ENCODE assay signal across 9 cellular contexts in the genomic region with DNA sequence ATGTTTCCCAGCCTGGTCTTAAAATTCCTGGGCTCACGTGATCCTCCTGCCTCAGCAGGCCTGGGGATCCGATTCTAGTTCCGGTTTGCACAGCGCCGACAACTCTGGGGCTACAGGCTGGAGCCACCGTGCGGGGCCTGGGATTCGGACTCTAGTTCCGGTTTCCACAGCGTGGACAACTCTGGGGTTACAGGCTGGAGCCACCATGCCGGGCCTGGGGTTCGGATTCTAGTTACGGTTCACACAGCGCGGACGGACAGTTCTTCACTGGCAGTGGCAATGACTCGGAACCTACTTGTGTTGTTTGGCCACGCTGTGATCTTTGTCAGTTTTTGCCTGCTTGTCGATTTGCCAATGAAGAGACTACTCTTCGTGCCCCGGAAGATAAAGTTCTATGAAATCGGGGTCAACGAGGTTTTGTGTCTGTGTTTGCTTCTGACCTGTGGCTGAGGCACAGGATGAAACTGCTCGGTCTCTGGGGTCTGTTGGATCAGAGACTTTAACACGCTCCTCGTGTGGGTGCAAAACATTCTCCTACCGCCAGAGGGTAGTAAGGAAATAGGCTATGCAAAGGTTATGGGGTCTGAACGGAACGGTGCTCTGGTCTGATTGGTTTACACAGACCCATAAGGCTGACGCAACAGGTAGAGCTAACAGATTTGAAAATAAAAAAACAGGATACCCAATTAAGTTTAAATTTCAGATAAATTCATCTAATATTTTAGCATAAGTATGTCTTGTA. TPM values are rescaled to one million over a fixed set of nuclear protein-coding genes. Genes with fewer than 3 reads are reported as not detected.
DNase-seq lines count a peak whose midpoint lies in the region; ATAC-seq and TF ChIP-seq lines count a peak whose summit lies in the region.
"Had no signal": no experiment of that assay in that cellular context is flagged by ENCODE, and none has a peak within 500 bp of the region (broad histone marks: within the 10 kb centered on the region; RNA-seq: fewer than 3 reads in every experiment).

No MANE protein-coding gene starts in this region.

- H3K27me3 Mint-ChIP-seq in activated CD4-positive, alpha-beta T cell treated with anti-CD3 and anti-CD28 coated beads, Interleukin-2, amount 10 ng/mL, durations not matched to agents 24 days and 14 days = no peaks in the 10 kb centered on the region
- H3K27me3 Mint-ChIP-seq in natural killer cell treated with Interleukin-12 subunit alpha and Interleukin-12 subunit beta and Interleukin-15 and Interleukin-18, amount 100 ng/mL, for 72 hours = peaks cover 0 to 4% of the 10 kb centered on the region in 2 donors

- H3K4me1 ChIP-seq in MM.1S (ENCODE audit: low read length) (no peaks in the 10 kb centered on the region), fibroblast of lung (ENCODE audit: control insufficient read depth, extremely low read depth, insufficient read depth, low read length) (no peaks in the 10 kb centered on the region)

- H3K4me3 ChIP-seq in MM.1S (ENCODE audit: low read length) (no peak overlapping the region), fibroblast of lung (replicated peaks in 1 of 4; ENCODE audit: control extremely low read depth in 1 of 4, insufficient read depth in 1 of 4, low read depth in 3 of 4, low read length in 4 of 4) (no peak overlapping the region)
- H3K4me3 ChIP-seq: SK-N-MC had no signal

- H3K9me2 ChIP-seq in MM.1S (replicated peaks; ENCODE audit: insufficient read depth, low read length) = no peaks in the 10 kb centered on the region

- H3K36me3 ChIP-seq in MM.1S (replicated peaks; ENCODE audit: insufficient read depth, low read length) = no peaks in the 10 kb centered on the region
- H3K36me3 ChIP-seq in fibroblast of lung (ENCODE audit: control insufficient read depth, insufficient read depth, low read length) = no peaks in the 10 kb centered on the region

- H3K79me2 ChIP-seq in MM.1S (ENCODE audit: low read length) (no peaks in the 10 kb centered on the region), fibroblast of lung (ENCODE audit: control insufficient read depth, insufficient read depth, low read length) (no peaks in the 10 kb centered on the region)

- no peaks in the 10 kb centered on the region for H3K27me3 ChIP-seq in MM.1S (replicated peaks; ENCODE audit: insufficient read depth, low read length)
- no peaks in the 10 kb centered on the region for H3K27me3 ChIP-seq in fibroblast of lung (ENCODE audit: control insufficient read depth, insufficient read depth, low read length)

- no peaks in the 10 kb centered on the region for H4K20me1 ChIP-seq in MM.1S (ENCODE audit: insufficient read depth, low read length)
- no peaks in the 10 kb centered on the region for H4K20me1 ChIP-seq in fibroblast of lung (ENCODE audit: control insufficient read depth, extremely low read depth, insufficient read depth, low read length)

- no peak overlapping the region for H2AFZ ChIP-seq in MM.1S (ENCODE audit: low read length)
- H2AFZ ChIP-seq in fibroblast of lung (ENCODE audit: low read length) = no peak overlapping the region

- no peaks in the 10 kb centered on the region for H3K4me1 Mint-ChIP-seq in activated CD4-positive, alpha-beta T cell treated with anti-CD3 and anti-CD28 coated beads, Interleukin-2, amount 10 ng/mL, durations not matched to agents 24 days and 14 days
- no peaks in the 10 kb centered on the region for H3K4me1 Mint-ChIP-seq in natural killer cell treated with Interleukin-12 subunit alpha and Interleukin-12 subunit beta and Interleukin-15 and Interleukin-18, amount 100 ng/mL, for 72 hours (ENCODE audit: low read depth in 2 of 2)

- no peak overlapping the region for H3K4me3 Mint-ChIP-seq in activated CD4-positive, alpha-beta T cell treated with anti-CD3 and anti-CD28 coated beads, Interleukin-2, amount 10 ng/mL, durations not matched to agents 24 days and 14 days
- H3K4me3 Mint-ChIP-seq in natural killer cell treated with Interleukin-12 subunit alpha and Interleukin-12 subunit beta and Interleukin-15 and Interleukin-18, amount 100 ng/mL, for 72 hours = no peak overlapping the region

- TF ChIP-seq CTCF in MM.1S (IDR thresholded peaks at IDR 0.05; ENCODE audit: low read length) (0 out of 2 replicates have a peak, but pooled peaks have one; percentile 15), fibroblast of lung (conservative IDR thresholded peaks at IDR 0.05 in 1 of 2, IDR thresholded peaks at IDR 0.05 in 1 of 2; ENCODE audit: low read depth in 1 of 2, low read length in 2 of 2) (peak; percentile 40 to 46)

- H3K36me3 Mint-ChIP-seq in activated CD4-positive, alpha-beta T cell treated with anti-CD3 and anti-CD28 coated beads, Interleukin-2, amount 10 ng/mL, durations not matched to agents 24 days and 14 days (ENCODE audit: low read depth) = peaks cover 3% of the 10 kb centered on the region
- peaks cover 7% of the 10 kb centered on the region for H3K36me3 Mint-ChIP-seq in natural killer cell treated with Interleukin-12 subunit alpha and Interleukin-12 subunit beta and Interleukin-15 and Interleukin-18, amount 100 ng/mL, for 72 hours

- intact Hi-C loops in activated CD4-positive, alpha-beta T cell treated with anti-CD3 and anti-CD28 coated beads, Interleukin-2, amount 10 ng/mL, durations not matched to agents 24 days and 14 days (cut with micrococcal nuclease) = loop anchor here (5.0 kb wide), 1 partner anchor 136 kb away; no protein-coding TSS in a partner anchor

- H3F3A ChIP-seq in MM.1S (ENCODE audit: insufficient read depth, low read length) = no peaks in the 10 kb centered on the region

- ATAC-seq in natural killer cell treated with Interleukin-12 subunit alpha and Interleukin-12 subunit beta and Interleukin-15 and Interleukin-18, amount 100 ng/mL, for 72 hours = peak; percentile 75 to 82
- ATAC-seq in HG03457 (IDR thresholded peaks at IDR 0.05; ENCODE audit: unreplicated experiment) (no peak), HG03095 (IDR thresholded peaks at IDR 0.05; ENCODE audit: unreplicated experiment) (no peak)

- peaks cover 8% of the 10 kb centered on the region for H3K9me3 Mint-ChIP-seq in activated CD4-positive, alpha-beta T cell treated with anti-CD3 and anti-CD28 coated beads, Interleukin-2, amount 10 ng/mL, durations not matched to agents 24 days and 14 days
- peaks cover 8% of the 10 kb centered on the region for H3K9me3 Mint-ChIP-seq in natural killer cell treated with Interleukin-12 subunit alpha and Interleukin-12 subunit beta and Interleukin-15 and Interleukin-18, amount 100 ng/mL, for 72 hours

- H3K4me2 ChIP-seq in MM.1S (ENCODE audit: low read depth, low read length) = no peak overlapping the region
- no peak overlapping the region for H3K4me2 ChIP-seq in fibroblast of lung (ENCODE audit: extremely low read depth, insufficient read depth, low read length)

- H3K9me3 ChIP-seq in MM.1S (replicated peaks; ENCODE audit: insufficient read depth, low read length) = no peaks in the 10 kb centered on the region
- H3K9me3 ChIP-seq in fibroblast of lung (ENCODE audit: control insufficient read depth, insufficient read depth, low read depth, low read length) = no peaks in the 10 kb centered on the region

- H3K9ac ChIP-seq in MM.1S (ENCODE audit: low read length) (no peak overlapping the region), fibroblast of lung (ENCODE audit: insufficient read depth, low read length) (no peak overlapping the region)

- DNase-seq in DMS53 treated with DMSO at 0.1 percent for 48 hours (lab: John Stamatoyannopoulos, UW; ENCODE audit: unreplicated experiment) = peak; percentile 46
- DNase-seq in MM.1S = peak; percentile 8
- peak; percentile 61 for DNase-seq in activated CD4-positive, alpha-beta T cell treated with anti-CD3 and anti-CD28 coated beads, Interleukin-2, amount 10 ng/mL, durations not matched to agents 24 days and 14 days
- peak; percentile 25 to 72 for DNase-seq in fibroblast of lung (ENCODE audit: low read depth in 2 of 2)
- peak; percentile 71 for DNase-seq in natural killer cell treated with Interleukin-12 subunit alpha and Interleukin-12 subunit beta and Interleukin-15 and Interleukin-18, amount 100 ng/mL, for 72 hours (ENCODE audit: low spot score)
- DNase-seq in epidermal melanocyte (ENCODE audit: insufficient read length, low spot score) = no peak

- no peak overlapping the region for H3K27ac ChIP-seq in MM.1S (ENCODE audit: low read length)
- no peak overlapping the region for H3K27ac ChIP-seq in fibroblast of lung (ENCODE audit: insufficient read depth, low read length)
- H3K27ac ChIP-seq: SK-N-MC had no signal

- H3K27ac Mint-ChIP-seq in activated CD4-positive, alpha-beta T cell treated with anti-CD3 and anti-CD28 coated beads, Interleukin-2, amount 10 ng/mL, durations not matched to agents 24 days and 14 days = no peak overlapping the region
- H3K27ac Mint-ChIP-seq in natural killer cell treated with Interleukin-12 subunit alpha and Interleukin-12 subunit beta and Interleukin-15 and Interleukin-18, amount 100 ng/mL, for 72 hours = no peak overlapping the region

RNA-seq across cellular contexts. Expression of gene ZSCAN1, which starts 12.1 kb away (rescaled TPM):
- total RNA-seq in activated CD4-positive, alpha-beta T cell treated with anti-CD3 and anti-CD28 coated beads, Interleukin-2, amount 10 ng/mL, durations not matched to agents 24 days and 14 days = not detected in 2 replicates
- under 0.01 TPM in 1 of 2 replicates, not detected in the other for total RNA-seq in fibroblast of lung
- polyA plus RNA-seq in fibroblast of lung = not detected in 2 replicates
- polyA plus RNA-seq in fibroblast of lung (2012) = 0.09 TPM in 1 of 2 replicates, not detected in the other
- polyA minus RNA-seq in fibroblast of lung (ENCODE audit: low replicate concordance) = not detected in 2 replicates
- not detected for total RNA-seq in natural killer cell treated with Interleukin-12 subunit alpha and Interleukin-12 subunit beta and Interleukin-15 and Interleukin-18, amount 100 ng/mL, for 72 hours

RNA-seq across cellular contexts. Expression of gene ZNF606, which starts 19.1 kb away (rescaled TPM):
- 6.6 and 7.0 TPM in 2 replicates for total RNA-seq in activated CD4-positive, alpha-beta T cell treated with anti-CD3 and anti-CD28 coated beads, Interleukin-2, amount 10 ng/mL, durations not matched to agents 24 days and 14 days
- 14.9 and 17.5 TPM in 2 replicates for total RNA-seq in fibroblast of lung
- 3.5 and 4.7 TPM in 2 replicates for polyA plus RNA-seq in fibroblast of lung
- polyA plus RNA-seq in fibroblast of lung (2012) = 3.3 and 4.0 TPM in 2 replicates
- polyA minus RNA-seq in fibroblast of lung (ENCODE audit: low replicate concordance) = 2.4 and 2.8 TPM in 2 replicates
- 1 to 10 TPM; 8.8 to 8.9 TPM for total RNA-seq in natural killer cell treated with Interleukin-12 subunit alpha and Interleukin-12 subunit beta and Interleukin-15 and Interleukin-18, amount 100 ng/mL, for 72 hours

RNA-seq across cellular contexts. Expression of gene ZNF135, which starts 37.4 kb away (rescaled TPM):
- 0.05 TPM in 1 of 2 replicates, not detected in the other for total RNA-seq in activated CD4-positive, alpha-beta T cell treated with anti-CD3 and anti-CD28 coated beads, Interleukin-2, amount 10 ng/mL, durations not matched to agents 24 days and 14 days
- 6.2 and 11.2 TPM in 2 replicates for total RNA-seq in fibroblast of lung
- polyA plus RNA-seq in fibroblast of lung = 5.6 and 6.6 TPM in 2 replicates
- polyA plus RNA-seq in fibroblast of lung (2012) = 3.1 and 3.2 TPM in 2 replicates
- 1.1 and 7.4 TPM in 2 replicates for polyA minus RNA-seq in fibroblast of lung (ENCODE audit: low replicate concordance)
- 1 to 10 TPM in 1 of 2 donors, under 1 TPM in 1; 0.20 to 1.4 TPM for total RNA-seq in natural killer cell treated with Interleukin-12 subunit alpha and Interleukin-12 subunit beta and Interleukin-15 and Interleukin-18, amount 100 ng/mL, for 72 hours

RNA-seq across cellular contexts. Expression of gene C19orf18, which starts 47.4 kb away (rescaled TPM):
- total RNA-seq in activated CD4-positive, alpha-beta T cell treated with anti-CD3 and anti-CD28 coated beads, Interleukin-2, amount 10 ng/mL, durations not matched to agents 24 days and 14 days = not detected in 2 replicates
- 0.26 and 0.83 TPM in 2 replicates for total RNA-seq in fibroblast of lung
- 0.09 and 0.17 TPM in 2 replicates for polyA plus RNA-seq in fibroblast of lung
- 0.70 TPM in 1 of 2 replicates, not detected in the other for polyA plus RNA-seq in fibroblast of lung (2012)
- polyA minus RNA-seq in fibroblast of lung (ENCODE audit: low replicate concordance) = not detected in 2 replicates
- under 1 TPM in 1 of 2 donors, not detected in 1; 0.74 TPM for total RNA-seq in natural killer cell treated with Interleukin-12 subunit alpha and Interleukin-12 subunit beta and Interleukin-15 and Interleukin-18, amount 100 ng/mL, for 72 hours

Comparison
In these comparisons a context has a peak if more than half of its experiments do, and no peak if none do; other contexts are left out.
1. ATAC-seq: peak in natural killer cell treated with Interleukin-12 subunit alpha and Interleukin-12 subunit beta and Interleukin-15 and Interleukin-18, amount 100 ng/mL, for 72 hours (2 of 2); none in HG03457 (single experiment) and HG03095 (single experiment).